Comparison of ENCODE assay signal across 35 cellular contexts in genomic region chr2:52467189-52467588, GRCh38.
"Had no signal": no experiment of that assay in that cellular context is flagged by ENCODE, and none has a peak within 500 bp of the region (broad histone marks: within the 10 kb centered on the region; RNA-seq: fewer than 3 reads in every experiment).

No MANE protein-coding gene starts in this region.

- H3K27me3 ChIP-seq: adrenal gland, body of pancreas, breast epithelium had no signal

- H3K36me3 ChIP-seq: adrenal gland, breast epithelium, WERI-Rb-1 had no signal

- H3K4me1 Mint-ChIP-seq: activated CD4-positive, alpha-beta memory T cell treated with anti-CD3 and anti-CD28 coated beads, Interleukin-2, amount 10 ng/mL, durations not matched to agents 7 days and 5 days had no signal

- H3K4me3 ChIP-seq: adrenal gland, body of pancreas, breast epithelium, PC-9 had no signal

- H3K9ac ChIP-seq: KMS-11 had no signal

- H3K27ac ChIP-seq: adrenal gland, body of pancreas, breast epithelium, KMS-11, PC-9, RWPE1, WERI-Rb-1 had no signal

- H3K27me3 Mint-ChIP-seq: activated CD4-positive, alpha-beta memory T cell treated with anti-CD3 and anti-CD28 coated beads, Interleukin-2, amount 10 ng/mL, durations not matched to agents 7 days and 5 days; activated T-cell treated with anti-CD3 and anti-CD28 coated beads, Interleukin-2, amount 50 U/mL, for 24 hours had no signal

- DNase-seq: activated CD4-positive, alpha-beta memory T cell treated with anti-CD3 and anti-CD28 coated beads, Interleukin-2, amount 10 ng/mL, durations not matched to agents 7 days and 5 days; activated CD4-positive, alpha-beta T cell treated with anti-CD3 and anti-CD28 coated beads for 1 hour; activated CD4-positive, alpha-beta T cell treated with anti-CD3 and anti-CD28 coated beads for 48 hours; activated CD4-positive, CD25-positive, alpha-beta regulatory T cell; activated gamma-delta T cell treated with Interleukin-2 at 50 U/mL for 16 hours; activated naive CD4-positive, alpha-beta T cell treated with anti-CD3 and anti-CD28 coated beads for 36 hours; activated T-cell treated with anti-CD3 and anti-CD28 coated beads, Interleukin-2, amount 50 U/mL, for 24 hours; adrenal gland; body of pancreas; MM.1S; MV-4-11; NCI-H1092; NCI-H1417; NCI-H146; NCI-H187; NCI-H2029 treated with DMSO at 0.1 percent for 48 hours; NCI-H2107; NCI-H2171; NCI-H510A; NCI-H526; NCI-H748 treated with DMSO at 0.1 percent for 48 hours; NK-92 treated with Interleukin-12 subunit alpha and Interleukin-12 subunit beta, amount 100 ng/mL, for 24 hours; PC-9; SIG-M5; SW 1271; T-helper 1 cell; T-helper 2 cell; T1000; WERI-Rb-1 had no signal

- ATAC-seq: activated naive CD4-positive, alpha-beta T cell treated with anti-CD3 and anti-CD28 coated beads, Interleukin-2, amount 50 U/mL, for 72 hours; body of pancreas; Right ventricle myocardium inferior; SK-N-SH treated with all-trans-retinoic acid at 6 μM for 48 hours had no signal

- H3K4me3 Mint-ChIP-seq: activated CD4-positive, alpha-beta memory T cell treated with anti-CD3 and anti-CD28 coated beads, Interleukin-2, amount 10 ng/mL, durations not matched to agents 7 days and 5 days; activated naive CD4-positive, alpha-beta T cell treated with anti-CD3 and anti-CD28 coated beads for 36 hours; activated T-cell treated with anti-CD3 and anti-CD28 coated beads, Interleukin-2, amount 50 U/mL, for 24 hours had no signal

- H3K27ac Mint-ChIP-seq: activated CD4-positive, alpha-beta memory T cell treated with anti-CD3 and anti-CD28 coated beads, Interleukin-2, amount 10 ng/mL, durations not matched to agents 7 days and 5 days; activated naive CD4-positive, alpha-beta T cell treated with anti-CD3 and anti-CD28 coated beads for 36 hours; activated naive CD4-positive, alpha-beta T cell treated with anti-CD3 and anti-CD28 coated beads, Interleukin-2, amount 50 U/mL, for 72 hours; activated T-cell treated with anti-CD3 and anti-CD28 coated beads, Interleukin-2, amount 50 U/mL, for 24 hours had no signal

- H3K9me3 ChIP-seq: adrenal gland, body of pancreas, breast epithelium had no signal

- H3K4me1 ChIP-seq: adrenal gland, body of pancreas, breast epithelium had no signal

- H2AFZ ChIP-seq: PC-9 had no signal

- H3K4me2 ChIP-seq: KMS-11, PC-9 had no signal

- H3K36me3 Mint-ChIP-seq: activated naive CD4-positive, alpha-beta T cell treated with anti-CD3 and anti-CD28 coated beads, Interleukin-2, amount 50 U/mL, for 72 hours had no signal
